In genomic region chr3:141401584-141402475, GRCh38 we compare ENCODE assay signal across 1 cellular context.
TF ChIP-seq lines count a peak whose summit lies in the region.

No MANE protein-coding gene starts in this region.

TF ChIP-seq in SK-N-SH treated with all-trans-retinoic acid at 6 μM for 48 hours, 23 proteins besides CTCF, POLR2A, EP300 and RAD21 (continued from another document):
- TF ChIP-seq, protein P1, sequence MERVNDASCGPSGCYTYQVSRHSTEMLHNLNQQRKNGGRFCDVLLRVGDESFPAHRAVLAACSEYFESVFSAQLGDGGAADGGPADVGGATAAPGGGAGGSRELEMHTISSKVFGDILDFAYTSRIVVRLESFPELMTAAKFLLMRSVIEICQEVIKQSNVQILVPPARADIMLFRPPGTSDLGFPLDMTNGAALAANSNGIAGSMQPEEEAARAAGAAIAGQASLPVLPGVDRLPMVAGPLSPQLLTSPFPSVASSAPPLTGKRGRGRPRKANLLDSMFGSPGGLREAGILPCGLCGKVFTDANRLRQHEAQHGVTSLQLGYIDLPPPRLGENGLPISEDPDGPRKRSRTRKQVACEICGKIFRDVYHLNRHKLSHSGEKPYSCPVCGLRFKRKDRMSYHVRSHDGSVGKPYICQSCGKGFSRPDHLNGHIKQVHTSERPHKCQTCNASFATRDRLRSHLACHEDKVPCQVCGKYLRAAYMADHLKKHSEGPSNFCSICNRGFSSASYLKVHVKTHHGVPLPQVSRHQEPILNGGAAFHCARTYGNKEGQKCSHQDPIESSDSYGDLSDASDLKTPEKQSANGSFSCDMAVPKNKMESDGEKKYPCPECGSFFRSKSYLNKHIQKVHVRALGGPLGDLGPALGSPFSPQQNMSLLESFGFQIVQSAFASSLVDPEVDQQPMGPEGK (CRISPR knock-in tag; IDR thresholded peaks at IDR 0.05; ENCODE audit: borderline replicate concordance), result no peak
- no peak for TF ChIP-seq TSHZ2 (CRISPR knock-in tag; IDR thresholded peaks at IDR 0.05)
- no peak for TF ChIP-seq TCF4 (CRISPR knock-in tag; IDR thresholded peaks at IDR 0.05; ENCODE audit: borderline replicate concordance)
- no peak for TF ChIP-seq POU6F1 (CRISPR knock-in tag; IDR thresholded peaks at IDR 0.05; ENCODE audit: borderline replicate concordance, low read depth)
